21 cellular contexts compared by ENCODE assay signal in the genomic region with DNA sequence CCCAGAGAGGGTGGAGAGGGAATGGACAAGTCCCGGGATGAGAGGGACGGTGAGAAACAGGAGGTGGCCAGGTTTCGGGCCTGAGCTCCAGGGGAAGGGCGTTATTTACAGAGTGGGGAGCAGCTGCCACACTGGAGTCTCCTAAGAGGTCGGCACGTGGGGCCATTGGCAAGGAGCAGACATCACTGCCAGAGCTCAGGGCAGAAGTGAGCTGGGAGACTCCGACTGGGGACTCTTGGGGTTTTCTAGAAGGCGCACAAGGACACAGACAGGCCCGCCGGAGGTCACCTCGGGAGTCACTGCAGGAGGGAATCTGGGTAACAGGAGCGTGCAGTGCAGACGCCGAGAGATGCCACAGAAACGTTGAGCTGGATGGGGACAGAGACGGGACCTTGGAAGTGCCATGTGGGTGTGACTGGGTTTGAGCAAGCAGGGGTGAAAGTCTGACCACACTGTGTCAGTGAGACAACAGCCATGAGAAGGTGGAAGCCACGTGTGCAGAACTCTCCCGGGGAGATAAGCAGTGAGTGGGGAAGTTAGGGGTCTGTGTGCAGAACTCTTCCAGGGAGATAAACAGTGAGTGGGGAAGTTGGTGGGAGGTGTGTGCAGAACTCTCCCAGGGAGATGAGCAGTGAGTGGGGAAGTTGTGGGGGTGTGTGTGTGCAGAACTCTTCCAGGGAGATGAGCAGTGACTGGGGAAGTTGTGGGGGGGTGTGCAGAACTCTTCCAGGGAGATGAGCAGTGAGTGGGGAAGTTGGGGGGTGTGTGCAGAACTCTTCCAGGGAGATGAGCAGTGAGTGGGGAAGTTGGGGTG.
"Had no signal": no experiment of that assay in that cellular context is flagged by ENCODE, and none has a peak within 500 bp of the region (broad histone marks: within the 10 kb centered on the region; RNA-seq: fewer than 3 reads in every experiment).

No MANE protein-coding gene starts in this region.

- H3K27ac Mint-ChIP-seq: natural killer cell treated with Interleukin-12 subunit alpha and Interleukin-12 subunit beta and Interleukin-15 and Interleukin-18, amount 100 ng/mL, for 72 hours had no signal

- H3K36me3 Mint-ChIP-seq: natural killer cell treated with Interleukin-12 subunit alpha and Interleukin-12 subunit beta and Interleukin-15 and Interleukin-18, amount 100 ng/mL, for 72 hours had no signal

- H3K9me3 Mint-ChIP-seq: natural killer cell treated with Interleukin-12 subunit alpha and Interleukin-12 subunit beta and Interleukin-15 and Interleukin-18, amount 100 ng/mL, for 72 hours had no signal

- ATAC-seq: left cardiac atrium, left ventricle myocardium superior, psoas muscle had no signal

- H3K27me3 ChIP-seq: hepatocyte had no signal

- H3K27ac ChIP-seq: dorsolateral prefrontal cortex, hepatocyte, parathyroid adenoma, psoas muscle, sigmoid colon, skin epidermis had no signal

- DNase-seq: cortex of kidney; dorsolateral prefrontal cortex; effector CD8-positive, alpha-beta T cell; foreskin melanocyte; kidney; left cardiac atrium; left ventricle myocardium superior; mesenchymal stem cell; midbrain; occipital lobe; psoas muscle; sigmoid colon; stimulated activated CD4-positive, alpha-beta T cell treated with anti-CD3 and anti-CD28 coated beads, Interleukin-12 subunit alpha, Interleukin-12 subunit beta, amount 100 ng/mL, for 4 hours; stimulated activated naive CD4-positive, alpha-beta T cell treated with Interleukin-2 at 50 U/mL for 16 hours; trophoblast cell had no signal

- FAIRE-seq: kidney, urothelium cell line had no signal

- H3K36me3 ChIP-seq: sigmoid colon had no signal

- H3K9me3 ChIP-seq: psoas muscle, sigmoid colon had no signal

- H3K4me3 ChIP-seq: dorsolateral prefrontal cortex, hepatocyte, lung, psoas muscle, sigmoid colon, skin epidermis had no signal

- H3K4me3 Mint-ChIP-seq: natural killer cell treated with Interleukin-12 subunit alpha and Interleukin-12 subunit beta and Interleukin-15 and Interleukin-18, amount 100 ng/mL, for 72 hours had no signal

- H3K4me1 ChIP-seq: parathyroid adenoma, psoas muscle, sigmoid colon had no signal
